In genomic region chr20:2336471-2336870, GRCh38 we compare ENCODE assay signal across 23 cellular contexts. TPM values are rescaled to one million over a fixed set of nuclear protein-coding genes. Genes with fewer than 3 reads are reported as not detected.
DNase-seq lines count a peak whose midpoint lies in the region; ATAC-seq and TF ChIP-seq lines count a peak whose summit lies in the region.
"Had no signal": no experiment of that assay in that cellular context is flagged by ENCODE, and none has a peak within 500 bp of the region (broad histone marks: within the 10 kb centered on the region; RNA-seq: fewer than 3 reads in every experiment).

No MANE protein-coding gene starts in this region.

- no peaks in the 10 kb centered on the region for H3K4me1 Mint-ChIP-seq in stimulated activated naive CD8-positive, alpha-beta T cell treated with anti-CD3 and anti-CD28 coated beads, Interleukin-15, amount 100 ng/mL, for 72 hours
- H3K4me1 Mint-ChIP-seq in neural progenitor cell = peaks cover 11% of the 10 kb centered on the region
- H3K4me1 Mint-ChIP-seq in naive thymus-derived CD8-positive, alpha-beta T cell = peaks cover 0 to 1% (median 0%) of the 10 kb centered on the region in 4 donors
- H3K4me1 Mint-ChIP-seq: CD4-positive, alpha-beta memory T cell; GM23338; H9 had no signal

- H3K4me3 Mint-ChIP-seq in stimulated activated naive CD8-positive, alpha-beta T cell treated with anti-CD3 and anti-CD28 coated beads, Interleukin-15, amount 100 ng/mL, for 72 hours = no peak overlapping the region
- no peak overlapping the region for H3K4me3 Mint-ChIP-seq in neural progenitor cell
- H3K4me3 Mint-ChIP-seq in naive thymus-derived CD8-positive, alpha-beta T cell = no peak overlapping the region
- H3K4me3 Mint-ChIP-seq: CD4-positive, alpha-beta memory T cell; GM23338; H9 had no signal

- no peak overlapping the region for H3K4me2 ChIP-seq in neural progenitor cell
- H3K4me2 ChIP-seq: GM23338 had no signal

- no peaks in the 10 kb centered on the region for H3K36me3 ChIP-seq in esophagus muscularis mucosa
- no peaks in the 10 kb centered on the region for H3K36me3 ChIP-seq in neural progenitor cell
- no peaks in the 10 kb centered on the region for H3K36me3 ChIP-seq in transverse colon

- POLR2A ChIA-PET in naive thymus-derived CD8-positive, alpha-beta T cell (lab: Charles Lee) = no interaction called here

- no peaks in the 10 kb centered on the region for H3K9me3 Mint-ChIP-seq in stimulated activated naive CD8-positive, alpha-beta T cell treated with anti-CD3 and anti-CD28 coated beads, Interleukin-15, amount 100 ng/mL, for 72 hours
- no peaks in the 10 kb centered on the region for H3K9me3 Mint-ChIP-seq in neural progenitor cell
- H3K9me3 Mint-ChIP-seq in naive thymus-derived CD8-positive, alpha-beta T cell = no peaks in the 10 kb centered on the region
- H3K9me3 Mint-ChIP-seq: CD4-positive, alpha-beta memory T cell; H9 had no signal

- H3K4me1 ChIP-seq in esophagus muscularis mucosa (no peaks in the 10 kb centered on the region), neural progenitor cell (peaks cover 5% of the 10 kb centered on the region), transverse colon (no peaks in the 10 kb centered on the region)

- no peaks in the 10 kb centered on the region for H4K20me1 ChIP-seq in neural progenitor cell (ENCODE audit: low read depth)

- H3K27me3 Mint-ChIP-seq in stimulated activated naive CD8-positive, alpha-beta T cell treated with anti-CD3 and anti-CD28 coated beads, Interleukin-15, amount 100 ng/mL, for 72 hours = peaks cover 17% of the 10 kb centered on the region
- H3K27me3 Mint-ChIP-seq in neural progenitor cell (ENCODE audit: insufficient read depth, low read depth) = peaks cover 6% of the 10 kb centered on the region
- H3K27me3 Mint-ChIP-seq in naive thymus-derived CD8-positive, alpha-beta T cell = peaks cover 2 to 26% (median 7%) of the 10 kb centered on the region in 5 donors

- ATAC-seq in stimulated activated naive CD8-positive, alpha-beta T cell treated with anti-CD3 and anti-CD28 coated beads, Interleukin-15, amount 100 ng/mL, for 72 hours = no peak
- no peak for ATAC-seq in stimulated activated naive CD8-positive, alpha-beta T cell treated with anti-CD3 and anti-CD28 coated beads, Interleukin-15, Interleukin-2, amounts not matched to agents 100 U/mL and 50 U/mL, for 24 hours
- ATAC-seq in naive thymus-derived CD8-positive, alpha-beta T cell = no peak
- ATAC-seq: GM23338, HCT116 had no signal

- WGBS in esophagus muscularis mucosa = 65% methylated on average over 4 of the region's 4 CpGs
- WGBS in transverse colon (ENCODE audit: low coverage in 1 of 2), 2 donors = 90% methylated on average over 4 of the region's 4 CpGs; no CpG with 5 or more reads in 1 of the 2 donors

- H2AFZ ChIP-seq in neural progenitor cell (replicated peaks) = peak overlapping the region; percentile 26
- H2AFZ ChIP-seq: GM23338 had no signal

- no peak for TF ChIP-seq CTCF in esophagus muscularis mucosa (IDR thresholded peaks at IDR 0.05)
- TF ChIP-seq CTCF in neural progenitor cell (IDR thresholded peaks at IDR 0.05) = no peak
- TF ChIP-seq CTCF in transverse colon (IDR thresholded peaks at IDR 0.05) = no peak

- intact Hi-C loops in esophagus muscularis mucosa (cut with DNase I) = no loop called here
- intact Hi-C loops in transverse colon (cut with DNase I; ENCODE audit: low total_unique reads) = no loop called here

- no peaks in the 10 kb centered on the region for H3K79me2 ChIP-seq in neural progenitor cell (ENCODE audit: low read depth)

- H3K27ac Mint-ChIP-seq in stimulated activated naive CD8-positive, alpha-beta T cell treated with anti-CD3 and anti-CD28 coated beads, Interleukin-15, amount 100 ng/mL, for 72 hours = peak overlapping the region; percentile 34 to 76
- H3K27ac Mint-ChIP-seq in neural progenitor cell = no peak overlapping the region
- H3K27ac Mint-ChIP-seq in naive thymus-derived CD8-positive, alpha-beta T cell = no peak overlapping the region
- H3K27ac Mint-ChIP-seq: CD4-positive, alpha-beta memory T cell; GM23338; H9 had no signal

- in situ Hi-C loops in transverse colon (cut with MboI; ENCODE audit: low pct_ligation_motif_present in 1 of 4, low pct_unique_long_range_greater_than_20kb in 1 of 4, low sequenced_read_pairs in 3 of 4) = no loop called here

- H3K27me3 ChIP-seq in esophagus muscularis mucosa (peaks cover 0 to 21% (median 0%) of the 10 kb centered on the region in 4 donors), neural progenitor cell (no peaks in the 10 kb centered on the region), transverse colon (no peaks in the 10 kb centered on the region)

- TF ChIP-seq EP300 in esophagus muscularis mucosa (IDR thresholded peaks at IDR 0.05) (no peak), transverse colon (IDR thresholded peaks at IDR 0.05; ENCODE audit: low read depth) (no peak)

- H3K36me3 Mint-ChIP-seq in neural progenitor cell = no peaks in the 10 kb centered on the region
- H3K36me3 Mint-ChIP-seq in naive thymus-derived CD8-positive, alpha-beta T cell = no peaks in the 10 kb centered on the region
- H3K36me3 Mint-ChIP-seq: CD4-positive, alpha-beta memory T cell had no signal

- peaks cover 2% of the 10 kb centered on the region for H3F3A ChIP-seq in neural progenitor cell (ENCODE audit: low read depth)

- H3K4me3 ChIP-seq in esophagus muscularis mucosa (no peak overlapping the region), neural progenitor cell (no peak overlapping the region), transverse colon (no peak overlapping the region)
- H3K4me3 ChIP-seq: GM23338 had no signal

- H3K9me3 ChIP-seq in esophagus muscularis mucosa (no peaks in the 10 kb centered on the region), neural progenitor cell (ENCODE audit: low read depth) (no peaks in the 10 kb centered on the region), transverse colon (no peaks in the 10 kb centered on the region)

- no peak overlapping the region for H3K9ac ChIP-seq in neural progenitor cell

- H3K27ac ChIP-seq in esophagus muscularis mucosa (replicated peaks in 1 of 4) = no peak overlapping the region
- H3K27ac ChIP-seq in neural progenitor cell = no peak overlapping the region
- H3K27ac ChIP-seq in transverse colon = no peak overlapping the region

- no peak for TF ChIP-seq POLR2A in esophagus muscularis mucosa (IDR thresholded peaks at IDR 0.05; ENCODE audit: low read depth)
- TF ChIP-seq POLR2A in transverse colon (IDR thresholded peaks at IDR 0.05) = no peak

- no peak for DNase-seq in stimulated activated naive CD8-positive, alpha-beta T cell treated with anti-CD3 and anti-CD28 coated beads, Interleukin-15, amount 100 ng/mL, for 72 hours
- no peak for DNase-seq in stimulated activated naive CD8-positive, alpha-beta T cell treated with anti-CD3 and anti-CD28 coated beads, Interleukin-15, Interleukin-2, amounts not matched to agents 100 U/mL and 50 U/mL, for 24 hours
- peak; percentile 66 for DNase-seq in esophagus muscularis mucosa (ENCODE audit: extremely low spot score)
- DNase-seq in neural progenitor cell (ENCODE audit: low spot score) = no peak
- no peak for DNase-seq in naive thymus-derived CD8-positive, alpha-beta T cell
- no peak for DNase-seq in transverse colon
- DNase-seq in stimulated activated CD4-positive, alpha-beta T cell treated with anti-CD3 and anti-CD28 coated beads, Interleukin-4, amount 100 ng/mL, for 4 hours = no peak
- DNase-seq: C1 segment of cervical spinal cord; Calu3; CD4-positive, alpha-beta memory T cell; COR-L47; DMS53; DMS79 treated with DMSO at 0.1 percent for 48 hours; GF-D8; H9 had no signal

RNA-seq across cellular contexts. Expression of gene TGM3, which starts 40.7 kb away (rescaled TPM):
- total RNA-seq in esophagus muscularis mucosa (under 1 TPM in 1 of 4 donors, not detected in 3; 0.83 TPM), neural progenitor cell (ENCODE audit: low replicate concordance) (0.31 TPM in 1 of 2 replicates, not detected in the other), transverse colon (under 1 TPM in 1 of 4 donors, not detected in 3; 0.14 TPM)
- total RNA-seq in naive thymus-derived CD8-positive, alpha-beta T cell = not detected
- polyA plus RNA-seq in naive thymus-derived CD8-positive, alpha-beta T cell = not detected
- total RNA-seq: Calu3; CD4-positive, alpha-beta memory T cell; Daoy; G401; GM23338; H4; H9 had no signal
- polyA plus RNA-seq: BJ; CD4-positive, alpha-beta memory T cell had no signal

RNA-seq across cellular contexts. Expression of gene TGM6, which starts 44.2 kb away (rescaled TPM):
- total RNA-seq in esophagus muscularis mucosa (not detected), neural progenitor cell (ENCODE audit: low replicate concordance) (not detected in 2 replicates), transverse colon (under 1 TPM in 1 of 4 donors, not detected in 3; 0.14 TPM)
- total RNA-seq in naive thymus-derived CD8-positive, alpha-beta T cell = not detected
- not detected for polyA plus RNA-seq in naive thymus-derived CD8-positive, alpha-beta T cell
- total RNA-seq: A172; A673; Calu3; CD4-positive, alpha-beta memory T cell; Daoy; G401; GM23338; H4; H9 had no signal
- polyA plus RNA-seq: BJ; CD4-positive, alpha-beta memory T cell; GM23338 had no signal

Comparison
In these comparisons a context has a peak if more than half of its experiments do, and no peak if none do; other contexts are left out.
1. H3K27ac Mint-ChIP-seq: peak in stimulated activated naive CD8-positive, alpha-beta T cell treated with anti-CD3 and anti-CD28 coated beads, Interleukin-15, amount 100 ng/mL, for 72 hours (2 of 2); none in neural progenitor cell (single experiment) and naive thymus-derived CD8-positive, alpha-beta T cell (0 of 10).